In genomic region chr1:22976127-22976460, GRCh38 we compare ENCODE assay signal across 18 cellular contexts. TPM values are rescaled to one million over a fixed set of nuclear protein-coding genes. Genes with fewer than 3 reads are reported as not detected.
DNase-seq lines count a peak whose midpoint lies in the region; ATAC-seq and TF ChIP-seq lines count a peak whose summit lies in the region.
"Had no signal": no experiment of that assay in that cellular context is flagged by ENCODE, and none has a peak within 500 bp of the region (broad histone marks: within the 10 kb centered on the region; RNA-seq: fewer than 3 reads in every experiment).

No MANE protein-coding gene starts in this region.

- peak overlapping the region; percentile 63 for H3K4me2 ChIP-seq in SK-N-SH
- H3K4me2 ChIP-seq in PC-9: peak overlapping the region; percentile 69
- no peak overlapping the region for H3K4me2 ChIP-seq in fibroblast of lung (ENCODE audit: extremely low read depth, insufficient read depth, low read length)
- H3K4me2 ChIP-seq in skeletal muscle satellite cell (ENCODE audit: low read length): peak overlapping the region; percentile 45

- H3K9ac ChIP-seq in SK-N-SH: no peak overlapping the region
- no peak overlapping the region for H3K9ac ChIP-seq in fibroblast of lung (ENCODE audit: insufficient read depth, low read length)
- peak overlapping the region; percentile 26 for H3K9ac ChIP-seq in skeletal muscle satellite cell (ENCODE audit: low read depth, low read length)

- DNase-seq in SK-N-SH: no peak
- DNase-seq in PC-9: no peak
- no peak for DNase-seq in fibroblast of lung (ENCODE audit: low read depth in 2 of 2)
- no peak for DNase-seq in middle frontal gyrus (ENCODE audit: extremely low spot score, low spot score)
- no peak for DNase-seq in thyroid gland

- H3F3A ChIP-seq in SK-N-SH (replicated peaks; ENCODE audit: insufficient read depth) (peaks cover 3% of the 10 kb centered on the region), PC-9 (ENCODE audit: insufficient read depth, low read depth) (peaks cover 32% of the 10 kb centered on the region; the same call in 1 of the 2 replicates)

- H3K9me2 ChIP-seq in SK-N-SH (no peaks in the 10 kb centered on the region), PC-9 (ENCODE audit: insufficient read depth) (no peaks in the 10 kb centered on the region)

- POLR2A ChIA-PET in SK-N-SH (lab: Yijun Ruan, JAX): no interaction called here
- POLR2A ChIA-PET in PC-9 (lab: Charles Lee; ENCODE audit: unreplicated experiment): interaction anchor here (0.6 kb wide), 1 partner anchor 123 kb away, joined by 5 read pairs; no protein-coding TSS in a partner anchor

- WGBS in SK-N-SH (ENCODE audit: low lambda C conversion rate): 58% methylated on average over 4 of the region's 4 CpGs
- WGBS in thyroid gland, 2 donors: 55 to 67% methylated on average over 4 of the region's 4 CpGs

- H3K4me1 ChIP-seq in SK-N-SH (ENCODE audit: control insufficient read depth in 1 of 2, insufficient read depth in 2 of 2, low read depth in 1 of 2, low read length in 1 of 2): peaks cover 7 to 13% of the 10 kb centered on the region in 2 experiments; a peak in 2 of 4 replicates
- H3K4me1 ChIP-seq in PC-9 (replicated peaks; ENCODE audit: insufficient read depth): peaks cover 55% of the 10 kb centered on the region
- H3K4me1 ChIP-seq in fibroblast of lung (ENCODE audit: control insufficient read depth, extremely low read depth, insufficient read depth, low read length): no peaks in the 10 kb centered on the region
- H3K4me1 ChIP-seq in skeletal muscle satellite cell (ENCODE audit: control insufficient read depth, insufficient read depth, low read length): peaks cover 13% of the 10 kb centered on the region
- H3K4me1 ChIP-seq in thyroid gland: no peaks in the 10 kb centered on the region
- H3K4me1 ChIP-seq: heart left ventricle had no signal

- H2AFZ ChIP-seq in SK-N-SH (ENCODE audit: low read depth): peak overlapping the region; percentile 89
- peak overlapping the region; percentile 76; the same call in 1 of the 2 replicates for H2AFZ ChIP-seq in PC-9
- peak overlapping the region; percentile 37 for H2AFZ ChIP-seq in fibroblast of lung (ENCODE audit: low read length)

- no peak for TF ChIP-seq EP300 in SK-N-SH (IDR thresholded peaks at IDR 0.05; ENCODE audit: borderline replicate concordance in 1 of 2, low read depth in 1 of 2, low read length in 1 of 2)

- no peaks in the 10 kb centered on the region for H3K36me3 ChIP-seq in SK-N-SH (replicated peaks in 1 of 2; ENCODE audit: control insufficient read depth in 1 of 2, insufficient read depth in 2 of 2, low read length in 1 of 2)
- H3K36me3 ChIP-seq in PC-9 (ENCODE audit: low read depth): no peaks in the 10 kb centered on the region
- H3K36me3 ChIP-seq in fibroblast of lung (ENCODE audit: control insufficient read depth, insufficient read depth, low read length): no peaks in the 10 kb centered on the region
- H3K36me3 ChIP-seq in skeletal muscle satellite cell (ENCODE audit: insufficient read depth, low read length): no peaks in the 10 kb centered on the region
- H3K36me3 ChIP-seq in thyroid gland: no peaks in the 10 kb centered on the region
- H3K36me3 ChIP-seq: heart left ventricle, ovary had no signal

- H4K20me1 ChIP-seq in SK-N-SH (ENCODE audit: insufficient read depth) (no peaks in the 10 kb centered on the region), PC-9 (ENCODE audit: insufficient read depth) (no peaks in the 10 kb centered on the region), fibroblast of lung (ENCODE audit: control insufficient read depth, extremely low read depth, insufficient read depth, low read length) (no peaks in the 10 kb centered on the region)

- no peak for TF ChIP-seq POLR2A in thyroid gland (IDR thresholded peaks at IDR 0.05)

- no peaks in the 10 kb centered on the region for H3K79me2 ChIP-seq in SK-N-SH (ENCODE audit: insufficient read depth)
- H3K79me2 ChIP-seq in PC-9 (ENCODE audit: low read depth): peaks cover 9% of the 10 kb centered on the region; the same call in 1 of the 2 replicates
- no peaks in the 10 kb centered on the region for H3K79me2 ChIP-seq in fibroblast of lung (ENCODE audit: control insufficient read depth, insufficient read depth, low read length)

- TF ChIP-seq CTCF in SK-N-SH (IDR thresholded peaks at IDR 0.05) (no peak), PC-9 (conservative IDR thresholded peaks at IDR 0.05) (no peak), fibroblast of lung (conservative IDR thresholded peaks at IDR 0.05 in 1 of 2, IDR thresholded peaks at IDR 0.05 in 1 of 2; ENCODE audit: low read depth in 1 of 2, low read length in 2 of 2) (no peak), thyroid gland (IDR thresholded peaks at IDR 0.05) (no peak)

- H3K9me3 ChIP-seq in SK-N-SH (no peaks in the 10 kb centered on the region), PC-9 (ENCODE audit: insufficient read depth, low read depth) (no peaks in the 10 kb centered on the region), fibroblast of lung (ENCODE audit: control insufficient read depth, insufficient read depth, low read depth, low read length) (no peaks in the 10 kb centered on the region), skeletal muscle satellite cell (replicated peaks; ENCODE audit: low read length) (no peaks in the 10 kb centered on the region), thyroid gland (no peaks in the 10 kb centered on the region)
- H3K9me3 ChIP-seq: heart left ventricle, ovary had no signal

- TF ChIP-seq RAD21 in SK-N-SH (IDR thresholded peaks at IDR 0.05; ENCODE audit: low read length): no peak

- intact Hi-C loops in PC-9 (cut with micrococcal nuclease; ENCODE audit: unreplicated experiment): loop anchor here (1.0 to 5.0 kb wide), 8 partner anchors 43 to 941 kb away; partner anchors contain the start of gene KDM1A
- intact Hi-C loops in thyroid gland (cut with DNase I): no loop called here

- CTCF ChIA-PET in SK-N-SH (lab: Yijun Ruan, JAX): interaction anchor here (1.0 to 11.2 kb wide), 14 partner anchors 8 to 564 kb away, joined by 3 to 159 read pairs (median 4); no protein-coding TSS in a partner anchor
- CTCF ChIA-PET in PC-9 (lab: Charles Lee): no interaction called here

- H3K4me3 ChIP-seq in SK-N-SH (ENCODE audit: low read depth in 2 of 2, low read length in 1 of 2): no peak overlapping the region
- H3K4me3 ChIP-seq in PC-9: no peak overlapping the region
- no peak overlapping the region for H3K4me3 ChIP-seq in fibroblast of lung (replicated peaks in 1 of 4; ENCODE audit: control extremely low read depth in 1 of 4, insufficient read depth in 1 of 4, low read depth in 3 of 4, low read length in 4 of 4)
- H3K4me3 ChIP-seq in skeletal muscle satellite cell (ENCODE audit: low read length): no peak overlapping the region
- no peak overlapping the region for H3K4me3 ChIP-seq in thyroid gland (replicated peaks in 1 of 3)
- H3K4me3 ChIP-seq: heart left ventricle, ovary, SK-N-MC had no signal

- ATAC-seq in SK-N-SH treated with all-trans-retinoic acid at 6 μM for 48 hours (no peak), GM21447 (IDR thresholded peaks at IDR 0.05; ENCODE audit: unreplicated experiment) (no peak)

- H3K27ac ChIP-seq in SK-N-SH (ENCODE audit: low read depth in 2 of 2, low read length in 1 of 2) (no peak overlapping the region), PC-9 (peak overlapping the region; percentile 37; the same call in 1 of the 2 replicates), fibroblast of lung (ENCODE audit: insufficient read depth, low read length) (no peak overlapping the region), thyroid gland (no peak overlapping the region)
- H3K27ac ChIP-seq: 22Rv1, heart left ventricle, ovary, SK-N-MC had no signal

- no TSS peak for BruUV-seq in PC-9 (replicated peaks; lab: Mats Ljungman, UMichigan)

- H3K27me3 ChIP-seq in SK-N-SH (ENCODE audit: insufficient read depth) (no peaks in the 10 kb centered on the region), PC-9 (ENCODE audit: insufficient read depth, low read depth) (no peaks in the 10 kb centered on the region), fibroblast of lung (ENCODE audit: control insufficient read depth, insufficient read depth, low read length) (peaks cover 12% of the 10 kb centered on the region), skeletal muscle satellite cell (ENCODE audit: control insufficient read depth, insufficient read depth, low read length) (peaks cover 21% of the 10 kb centered on the region), thyroid gland (no peaks in the 10 kb centered on the region)
- H3K27me3 ChIP-seq: ovary had no signal

TF ChIP-seq in SK-N-SH treated with all-trans-retinoic acid at 6 μM for 48 hours, 23 proteins besides CTCF, POLR2A, EP300 and RAD21 (continues in another document):
- TF ChIP-seq ESRRG (CRISPR knock-in tag; IDR thresholded peaks at IDR 0.05): no peak
- TF ChIP-seq ARNTL (CRISPR knock-in tag; IDR thresholded peaks at IDR 0.05; ENCODE audit: borderline replicate concordance, low read depth): no peak
- TF ChIP-seq ZFP30 (CRISPR knock-in tag; IDR thresholded peaks at IDR 0.05): no peak
- no peak for TF ChIP-seq BACH2 (CRISPR knock-in tag; IDR thresholded peaks at IDR 0.05; ENCODE audit: borderline replicate concordance)

RNA-seq across cellular contexts. Expression of gene LACTBL1, which starts 3.4 kb away (rescaled TPM):
- polyA plus RNA-seq in SK-N-SH (2012; rRNA removed) (not detected in 2 replicates), fibroblast of lung (not detected in 2 replicates)
- not detected in 2 replicates for polyA plus RNA-seq in SK-N-SH (2012; cell fraction: cytosol; rRNA removed)
- not detected in 2 replicates for polyA plus RNA-seq in SK-N-SH (2012; cell fraction: nucleus; rRNA removed)
- total RNA-seq in PC-9 (2021) (0.28 and 0.60 TPM in 2 replicates), fibroblast of lung (not detected in 2 replicates), thyroid gland (not detected)
- polyA plus RNA-seq in fibroblast of lung (2012): not detected in 2 replicates
- polyA minus RNA-seq in fibroblast of lung (ENCODE audit: low replicate concordance): not detected in 2 replicates
- not detected in 2 replicates for total RNA-seq in skeletal muscle satellite cell (2012; rRNA removed)
- total RNA-seq: activated T-cell treated with anti-CD3 and anti-CD28 coated beads, Interleukin-2, amount 50 U/mL, for 4 hours; heart left ventricle; liver; M059J; ovary; RPMI7951; urinary bladder had no signal
- polyA plus RNA-seq: BJ, heart left ventricle, liver, ovary, urinary bladder had no signal

RNA-seq across cellular contexts. Expression of gene TEX46, which starts 39.6 kb away (rescaled TPM):
- polyA plus RNA-seq in SK-N-SH (2012; rRNA removed) (0.20 TPM in 1 of 2 replicates, not detected in the other), fibroblast of lung (not detected in 2 replicates)
- not detected in 2 replicates for polyA plus RNA-seq in SK-N-SH (2012; cell fraction: cytosol; rRNA removed)
- 0.39 and 0.59 TPM in 2 replicates for polyA plus RNA-seq in SK-N-SH (2012; cell fraction: nucleus; rRNA removed)
- total RNA-seq in PC-9 (2021) (not detected in 2 replicates), fibroblast of lung (0.17 TPM in 1 of 2 replicates, not detected in the other), thyroid gland (not detected)
- not detected in 2 replicates for polyA plus RNA-seq in fibroblast of lung (2012)
- not detected in 2 replicates for polyA minus RNA-seq in fibroblast of lung (ENCODE audit: low replicate concordance)
- not detected in 2 replicates for total RNA-seq in skeletal muscle satellite cell (2012; rRNA removed)
- total RNA-seq: activated T-cell treated with anti-CD3 and anti-CD28 coated beads, Interleukin-2, amount 50 U/mL, for 4 hours; liver; M059J; ovary; urinary bladder had no signal
- polyA plus RNA-seq: BJ, heart left ventricle, liver, ovary, urinary bladder had no signal

RNA-seq across cellular contexts. Expression of gene KDM1A, which starts 43.2 kb away (rescaled TPM):
- polyA plus RNA-seq in SK-N-SH (2012; rRNA removed): 71.0 and 78.5 TPM in 2 replicates
- polyA plus RNA-seq in SK-N-SH (2012; cell fraction: cytosol; rRNA removed): 69.1 and 70.9 TPM in 2 replicates
- 76.0 and 95.0 TPM in 2 replicates for polyA plus RNA-seq in SK-N-SH (2012; cell fraction: nucleus; rRNA removed)
- 185 and 213 TPM in 2 replicates for total RNA-seq in PC-9 (2021)
- total RNA-seq in fibroblast of lung: 72.0 and 79.6 TPM in 2 replicates
- polyA plus RNA-seq in fibroblast of lung: 72.4 and 80.3 TPM in 2 replicates
- polyA plus RNA-seq in fibroblast of lung (2012): 48.1 and 53.0 TPM in 2 replicates
- polyA minus RNA-seq in fibroblast of lung (ENCODE audit: low replicate concordance): 85.5 and 85.7 TPM in 2 replicates
- total RNA-seq in skeletal muscle satellite cell (2012; rRNA removed): 85.4 and 86.2 TPM in 2 replicates
- 10 to 100 TPM; 56.2 to 70.0 (median 65.2) TPM for total RNA-seq in thyroid gland

Comparison
In these comparisons a context has a peak if more than half of its experiments do, and no peak if none do; other contexts are left out.
1. H2AFZ ChIP-seq: peak in every context shown above with its lines; median percentile 89 in SK-N-SH; 76 in PC-9; 37 in fibroblast of lung.